Comparison of ENCODE assay signal across 8 cellular contexts in genomic region chr11:76380161-76380976, GRCh38. TPM values are rescaled to one million over a fixed set of nuclear protein-coding genes. Genes with fewer than 3 reads are reported as not detected.
DNase-seq lines count a peak whose midpoint lies in the region; ATAC-seq lines count a peak whose summit lies in the region.

No MANE protein-coding gene starts in this region.

- no peaks in the 10 kb centered on the region for H3K27me3 ChIP-seq in adipocyte (replicated peaks; ENCODE audit: control insufficient read depth, insufficient read depth, low read length)

- H3K9me3 ChIP-seq in adipocyte (ENCODE audit: control insufficient read depth, low read length), result no peaks in the 10 kb centered on the region

- H3K4me3 ChIP-seq in adipocyte (ENCODE audit: low read length) (peak overlapping the region; percentile 91), iPS-11a (ENCODE audit: low read depth, low read length) (peak overlapping the region; percentile 78), skin epidermis (peak overlapping the region; percentile 82 to 99 (median 95))

- ATAC-seq in HG03064 (IDR thresholded peaks at IDR 0.05; ENCODE audit: low read depth, unreplicated experiment) (peak; percentile 26), esophagus mucosa (no peak)

- peaks cover 26% of the 10 kb centered on the region for H3K4me1 ChIP-seq in adipocyte (ENCODE audit: control insufficient read depth, insufficient read depth, low read length)

- DNase-seq in NCI-H1105 treated with DMSO at 0.1 percent for 48 hours (lab: John Stamatoyannopoulos, UW), result peak; percentile 35
- no peak for DNase-seq in NCI-H1105 (lab: John Stamatoyannopoulos, UW)
- DNase-seq in SK-N-DZ (ENCODE audit: low spot score), result peak; percentile 32
- peak; percentile 60 for DNase-seq in adipocyte (ENCODE audit: low read depth)

- H3K36me3 ChIP-seq in adipocyte (ENCODE audit: control insufficient read depth, insufficient read depth, low read length, severe bottlenecking), result no peaks in the 10 kb centered on the region

- peak overlapping the region; percentile 88 for H3K9ac ChIP-seq in adipocyte (ENCODE audit: low read length)

- H3K27ac ChIP-seq in skin epidermis, result peak overlapping the region; percentile 23 to 97 (median 89)

RNA-seq across cellular contexts. Expression of gene THAP12, which starts 0.6 kb away (rescaled TPM):
- polyA plus RNA-seq in SK-N-DZ (2014; cell fraction: cytosol; rRNA removed), result 121 and 123 TPM in 2 replicates
- 70.1 and 70.4 TPM in 2 replicates for polyA plus RNA-seq in SK-N-DZ (2014; cell fraction: nucleus; rRNA removed)
- 9.8 TPM for total RNA-seq in esophagus mucosa

RNA-seq across cellular contexts. Expression of gene GVQW3, which starts 0.8 kb away (rescaled TPM):
- 25.4 and 33.8 TPM in 2 replicates for polyA plus RNA-seq in SK-N-DZ (2014; cell fraction: cytosol; rRNA removed)
- 21.9 and 46.6 TPM in 2 replicates for polyA plus RNA-seq in SK-N-DZ (2014; cell fraction: nucleus; rRNA removed)
- 0.36 TPM for total RNA-seq in esophagus mucosa
